Comparison of ENCODE assay signal across 31 cellular contexts in genomic region chr2:152433814-152434213, GRCh38.
A peak's percentile ranks its signal among the peaks of the same experiment; 100 is the strongest.
DNase-seq lines count a peak whose midpoint lies in the region; ATAC-seq, FAIRE-seq and TF ChIP-seq lines count a peak whose summit lies in the region.
"Had no signal": no experiment of that assay in that cellular context is flagged by ENCODE, and none has a peak within 500 bp of the region (broad histone marks: within the 10 kb centered on the region; RNA-seq: fewer than 3 reads in every experiment).

No MANE protein-coding gene starts in this region.

- H4K5ac ChIP-seq in H1 (ENCODE audit: insufficient read length, low read depth, low read length) = no peak overlapping the region

- H3K4ac ChIP-seq in H1 (replicated peaks; ENCODE audit: insufficient read length, low read depth, low read length) = no peak overlapping the region

- CTCF ChIA-PET in H1 (lab: Charles Lee; ENCODE audit: partially characterized antibody) = interaction anchor here (1.1 to 1.4 kb wide), 5 partner anchors 11 to 381 kb away, joined by 3 to 5 read pairs (median 4); no protein-coding TSS in a partner anchor

- no peak for TF ChIP-seq CTCF in OCI-LY3 (IDR thresholded peaks at IDR 0.05; ENCODE audit: low read depth, low read length)
- no peak for TF ChIP-seq CTCF in H1 (IDR thresholded peaks at IDR 0.05; ENCODE audit: control extremely low read depth in 1 of 3, insufficient read depth in 1 of 3, low read depth in 1 of 3, low read length in 3 of 3)
- no peak for TF ChIP-seq CTCF in neural progenitor cell (IDR thresholded peaks at IDR 0.05)
- TF ChIP-seq CTCF in vagina (IDR thresholded peaks at IDR 0.05) = no peak

- DNase-seq in H1 (ENCODE audit: low read depth in 1 of 2, low spot score in 2 of 2) = no peak
- no peak for DNase-seq in neural progenitor cell (ENCODE audit: low spot score)
- no peak for DNase-seq in vagina (ENCODE audit: extremely low spot score in 2 of 2)
- no peak for DNase-seq in HUDEP-2 (lab: John Stamatoyannopoulos, UW; ENCODE audit: unreplicated experiment in 76 of 76)
- DNase-seq in effector CD4-positive, alpha-beta T cell = no peak
- DNase-seq: activated CD4-positive, alpha-beta T cell treated with anti-CD3 and anti-CD28 coated beads for 4 hours; activated T-cell treated with anti-CD3 and anti-CD28 coated beads for 4 hours; anterior cingulate cortex; cortex of kidney; foreskin melanocyte; HCEC 1CT; hippocampal formation; IMR-90; left colon; NCI-H1436 treated with DMSO at 0.1 percent for 48 hours; NCI-H2107; posterior cingulate gyrus; right cardiac atrium; spleen; stimulated activated CD4-positive, alpha-beta T cell treated with anti-CD3 and anti-CD28 coated beads, Interleukin-2, amount 100 ng/mL, for 24 hours; stimulated activated naive CD8-positive, alpha-beta T cell treated with anti-CD3 and anti-CD28 coated beads, Interleukin-15, Interleukin-2, amounts not matched to agents 100 U/mL and 50 U/mL, for 24 hours; T-helper 9 cell had no signal

- H3K4me1 Mint-ChIP-seq in neural progenitor cell = peaks cover 84% of the 10 kb centered on the region
- H3K4me1 Mint-ChIP-seq: activated naive CD4-positive, alpha-beta T cell treated with anti-CD3 and anti-CD28 coated beads, Interleukin-2, amount 50 U/mL, for 24 hours had no signal

- H2AFZ ChIP-seq in OCI-LY3 (ENCODE audit: low read depth, low read length) (0 out of 2 replicates have a peak overlapping the region, but pooled peaks have one; percentile 36), H1 (ENCODE audit: low read length) (no peak overlapping the region), neural progenitor cell (replicated peaks) (no peak overlapping the region)

- H3K27ac Mint-ChIP-seq in neural progenitor cell = peak overlapping the region; percentile 55
- H3K27ac Mint-ChIP-seq: activated naive CD4-positive, alpha-beta T cell treated with anti-CD3 and anti-CD28 coated beads, Interleukin-2, amount 50 U/mL, for 24 hours; activated T-helper 2 cell treated with anti-CD3 and anti-CD28 coated beads, Interferon-gamma antibody, Interleukin-2, Interleukin-4, amounts not matched to agents 10 μg/mL and 5 μg/mL and 100 μg/mL, durations not matched to agents 14 hours and 24 hours and 36 hours; memory B cell had no signal

- H3K36me3 ChIP-seq in OCI-LY3 (replicated peaks; ENCODE audit: low read depth, low read length) (no peaks in the 10 kb centered on the region), H1 (ENCODE audit: control insufficient read depth in 2 of 4, insufficient read depth in 4 of 4, low read length in 3 of 4) (no peaks in the 10 kb centered on the region), neural progenitor cell (no peaks in the 10 kb centered on the region), vagina (no peaks in the 10 kb centered on the region)
- H3K36me3 ChIP-seq: SJCRH30, spleen had no signal

- no peaks in the 10 kb centered on the region for H3K9me3 Mint-ChIP-seq in neural progenitor cell
- H3K9me3 Mint-ChIP-seq: activated naive CD4-positive, alpha-beta T cell treated with anti-CD3 and anti-CD28 coated beads, Interleukin-2, amount 50 U/mL, for 24 hours; activated T-helper 2 cell treated with anti-CD3 and anti-CD28 coated beads, Interferon-gamma antibody, Interleukin-2, Interleukin-4, amounts not matched to agents 10 μg/mL and 5 μg/mL and 100 μg/mL, durations not matched to agents 14 hours and 24 hours and 36 hours; memory B cell had no signal

- H2BK20ac ChIP-seq in H1 (ENCODE audit: low read length) = no peak overlapping the region

- ATAC-seq in HG03378 (IDR thresholded peaks at IDR 0.05; ENCODE audit: unreplicated experiment) = no peak
- ATAC-seq: left colon; stimulated activated naive CD8-positive, alpha-beta T cell treated with anti-CD3 and anti-CD28 coated beads, Interleukin-15, Interleukin-2, amounts not matched to agents 100 U/mL and 50 U/mL, for 24 hours had no signal

- H2BK12ac ChIP-seq in H1 (ENCODE audit: low read depth, low read length) = no peak overlapping the region

- no peak overlapping the region for H3K4me3 ChIP-seq in OCI-LY3 (ENCODE audit: low read length)
- H3K4me3 ChIP-seq in H1 (ENCODE audit: extremely low read depth in 1 of 4, insufficient read depth in 2 of 4, low read depth in 3 of 4, low read length in 4 of 4) = peak overlapping the region in 1 of 4 experiments; percentile 31; a peak in 1 of 8 replicates
- peak overlapping the region; percentile 21 for H3K4me3 ChIP-seq in neural progenitor cell
- no peak overlapping the region for H3K4me3 ChIP-seq in vagina
- H3K4me3 ChIP-seq: SJCRH30, spleen had no signal

- H2AK5ac ChIP-seq in H1 (ENCODE audit: low read depth, low read length) = no peak overlapping the region

- H2BK120ac ChIP-seq in H1 (replicated peaks; ENCODE audit: low read depth, low read length) = no peak overlapping the region

- H3K79me2 ChIP-seq in OCI-LY3 (ENCODE audit: low read length) (no peaks in the 10 kb centered on the region), H1 (ENCODE audit: control insufficient read depth in 1 of 2, insufficient read depth in 2 of 2, low read length in 2 of 2) (peaks cover 0 to 91% of the 10 kb centered on the region in 2 experiments; a peak in 3 of 4 replicates), neural progenitor cell (ENCODE audit: low read depth) (peaks cover 99% of the 10 kb centered on the region)

- H3K79me1 ChIP-seq in H1 (ENCODE audit: low read depth, low read length) = peaks cover 7% of the 10 kb centered on the region; the same call in 1 of the 2 replicates

- no peak overlapping the region for H3K18ac ChIP-seq in H1 (ENCODE audit: extremely low read depth, low read length)

- H3K27me3 ChIP-seq in OCI-LY3 (ENCODE audit: low read depth, low read length) (no peaks in the 10 kb centered on the region), H1 (replicated peaks in 1 of 4; ENCODE audit: control insufficient read depth in 3 of 4, extremely low read depth in 1 of 4, insufficient read depth in 3 of 4, low read length in 3 of 4) (no peaks in the 10 kb centered on the region), neural progenitor cell (no peaks in the 10 kb centered on the region), vagina (no peaks in the 10 kb centered on the region)
- H3K27me3 ChIP-seq: SJCRH30, spleen had no signal

- H2BK15ac ChIP-seq in H1 (ENCODE audit: low read length) = no peak overlapping the region

- H3K4me2 ChIP-seq in OCI-LY3 (ENCODE audit: low read length) = no peak overlapping the region
- peak overlapping the region; percentile 32 to 57; a peak in 2 of 4 replicates for H3K4me2 ChIP-seq in H1 (ENCODE audit: insufficient read depth in 1 of 2, low read depth in 2 of 2, low read length in 2 of 2)
- peak overlapping the region; percentile 65 for H3K4me2 ChIP-seq in neural progenitor cell

- H3K9me3 ChIP-seq in OCI-LY3 (ENCODE audit: insufficient read depth, low read length) (no peaks in the 10 kb centered on the region), H1 (ENCODE audit: insufficient read depth in 2 of 2, low read depth in 1 of 2, low read length in 1 of 2) (no peaks in the 10 kb centered on the region), neural progenitor cell (ENCODE audit: low read depth) (no peaks in the 10 kb centered on the region), vagina (no peaks in the 10 kb centered on the region)
- H3K9me3 ChIP-seq: spleen had no signal

- H4K8ac ChIP-seq in H1 (ENCODE audit: extremely low read depth, insufficient read depth, low read length) = no peak overlapping the region

- no peak overlapping the region for H3K9ac ChIP-seq in OCI-LY3 (ENCODE audit: low read length)
- H3K9ac ChIP-seq in H1 (replicated peaks in 1 of 4; ENCODE audit: extremely low read depth in 1 of 4, low read depth in 3 of 4, low read length in 3 of 4) = no peak overlapping the region
- H3K9ac ChIP-seq in neural progenitor cell = no peak overlapping the region

- POLR2A ChIA-PET in H1 (lab: Charles Lee; ENCODE audit: partially characterized antibody) = interaction anchor here (0.9 to 2.1 kb wide), 3 partner anchors 15 to 98 kb away, joined by 3 to 6 read pairs (median 3); no protein-coding TSS in a partner anchor

- H3K56ac ChIP-seq in H1 (replicated peaks; ENCODE audit: insufficient read length, low read depth, low read length) = no peak overlapping the region

- H3K4me1 ChIP-seq in OCI-LY3 (ENCODE audit: low read length) = peaks cover 5% of the 10 kb centered on the region; the same call in 1 of the 2 replicates
- H3K4me1 ChIP-seq in H1 (replicated peaks in 1 of 4; ENCODE audit: control insufficient read depth in 3 of 4, insufficient read depth in 4 of 4, low read length in 3 of 4) = peaks cover 2 to 37% (median 19%) of the 10 kb centered on the region in 4 experiments
- H3K4me1 ChIP-seq in neural progenitor cell = peaks cover 92% of the 10 kb centered on the region
- peaks cover 55% of the 10 kb centered on the region for H3K4me1 ChIP-seq in vagina

- WGBS in H1 (ENCODE audit: extremely low coverage in 1 of 2, insufficient coverage in 1 of 2, insufficient read length in 1 of 2, insufficient replicate concordance in 2 of 2, low coverage in 1 of 2, low lambda C conversion rate in 2 of 2, missing lambda C conversion rate in 1 of 2), 2 experiments = 57% methylated on average over 2 of the region's 2 CpGs; no CpG with 5 or more reads in 1 of the 2 experiments

- no peak overlapping the region for H4K91ac ChIP-seq in H1 (replicated peaks; ENCODE audit: insufficient read length, low read length)

- H3K27me3 Mint-ChIP-seq in neural progenitor cell (ENCODE audit: insufficient read depth, low read depth) = no peaks in the 10 kb centered on the region
- H3K27me3 Mint-ChIP-seq: memory B cell had no signal

- no peak overlapping the region for H3K27ac ChIP-seq in OCI-LY3 (ENCODE audit: low read length)
- H3K27ac ChIP-seq in H1 (ENCODE audit: low read depth, low read length) = no peak overlapping the region
- peak overlapping the region; percentile 87 for H3K27ac ChIP-seq in neural progenitor cell
- peak overlapping the region; percentile 26 for H3K27ac ChIP-seq in vagina
- H3K27ac ChIP-seq: SJCRH30 had no signal

- H4K20me1 ChIP-seq in OCI-LY3 (ENCODE audit: insufficient read depth, low read length) = no peaks in the 10 kb centered on the region
- peaks cover 2% of the 10 kb centered on the region in 2 experiments for H4K20me1 ChIP-seq in H1 (replicated peaks in 1 of 2; ENCODE audit: control insufficient read depth in 1 of 2, insufficient read depth in 2 of 2, low read length in 2 of 2)
- H4K20me1 ChIP-seq in neural progenitor cell (ENCODE audit: low read depth) = peaks cover 14% of the 10 kb centered on the region

- peaks cover 36% of the 10 kb centered on the region for H3F3A ChIP-seq in neural progenitor cell (ENCODE audit: low read depth)

- no peak overlapping the region for H2BK5ac ChIP-seq in H1 (ENCODE audit: low read depth, low read length)

- no peak overlapping the region for H3K23ac ChIP-seq in H1 (ENCODE audit: insufficient read length)

- no peak overlapping the region for H3K14ac ChIP-seq in H1 (ENCODE audit: insufficient read length)

- intact Hi-C loops in vagina (cut with DNase I) = no loop called here

- FAIRE-seq in H1 (lab: Jason Lieb, UNC) = no peak
- FAIRE-seq: bronchial epithelial cell, endometrium, GM12892 had no signal

- no peak for TF ChIP-seq RAD21 in H1 (IDR thresholded peaks at IDR 0.05 in 1 of 2, conservative IDR thresholded peaks at IDR 0.05 in 1 of 2; ENCODE audit: low read depth in 2 of 2, low read length in 2 of 2)

- H3K23me2 ChIP-seq in H1 (ENCODE audit: low read depth, low read length) = no peaks in the 10 kb centered on the region; the same call in 1 of the 2 replicates

- H3K36me3 Mint-ChIP-seq in neural progenitor cell = no peaks in the 10 kb centered on the region
- H3K36me3 Mint-ChIP-seq: activated naive CD4-positive, alpha-beta T cell treated with anti-CD3 and anti-CD28 coated beads, Interleukin-2, amount 50 U/mL, for 24 hours; memory B cell had no signal

- no peak for TF ChIP-seq EP300 in H1 (IDR thresholded peaks at IDR 0.05; ENCODE audit: borderline replicate concordance in 1 of 2, low read depth in 2 of 2, low read length in 2 of 2)

- peak overlapping the region; percentile 28 for H3K4me3 Mint-ChIP-seq in neural progenitor cell
- H3K4me3 Mint-ChIP-seq: activated naive CD4-positive, alpha-beta T cell treated with anti-CD3 and anti-CD28 coated beads, Interleukin-2, amount 50 U/mL, for 24 hours; memory B cell had no signal

- TF ChIP-seq POLR2A in H1 (IDR thresholded peaks at IDR 0.05; ENCODE audit: control extremely low read depth in 1 of 2, low read depth in 2 of 2, low read length in 2 of 2) (no peak), vagina (IDR thresholded peaks at IDR 0.05) (no peak)

Comparison
In these comparisons a context has a peak if more than half of its experiments do, and no peak if none do; other contexts are left out.
1. H3K27ac ChIP-seq: peak in neural progenitor cell (single experiment) and vagina (single experiment); none in OCI-LY3 (single experiment) and H1 (single experiment).